10 cellular contexts compared by ENCODE assay signal in the genomic region with DNA sequence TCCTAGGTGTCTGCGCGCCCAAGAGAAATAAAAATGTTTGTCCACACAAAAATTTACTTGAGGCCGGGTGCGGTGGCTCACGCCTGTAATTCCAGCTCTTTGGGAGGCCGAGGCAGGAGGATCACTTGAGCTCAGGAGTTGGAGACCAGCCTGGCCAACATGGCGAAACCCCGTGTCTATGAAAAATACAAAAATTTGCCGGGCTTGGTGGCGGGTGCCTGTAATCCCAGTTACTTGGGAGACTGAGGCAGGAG. TPM values are rescaled to one million over a fixed set of nuclear protein-coding genes. Genes with fewer than 3 reads are reported as not detected.
DNase-seq lines count a peak whose midpoint lies in the region; ATAC-seq and TF ChIP-seq lines count a peak whose summit lies in the region.
"Not testable (repeated sequence)": the region's sequence is repeated elsewhere in the genome, so short reads cannot be mapped to it uniquely, and the experiment has no call there.
"Had no signal": no experiment of that assay in that cellular context is flagged by ENCODE, and none has a peak within 500 bp of the region (broad histone marks: within the 10 kb centered on the region; RNA-seq: fewer than 3 reads in every experiment).

No MANE protein-coding gene starts in this region.

- peak overlapping the region in 4 of 7 donors; percentile 15 to 50 (median 28) for H3K4me3 Mint-ChIP-seq in CD8-positive, alpha-beta memory T cell
- H3K4me3 Mint-ChIP-seq in T-cell: peak overlapping the region in 2 of 3 donors; percentile 39 to 96
- H3K4me3 Mint-ChIP-seq in activated T-cell treated with anti-CD3 and anti-CD28 coated beads, Interleukin-2, amount 50 U/mL, for 72 hours: peak overlapping the region; percentile 95 to 100
- H3K4me3 Mint-ChIP-seq in dendritic cell treated with granulocyte-macrophage colony-stimulating factor and Interleukin-4, amounts not matched to agents 40 ng/mL and 50 ng/mL, for 4 days; type B pancreatic cell: not testable (repeated sequence)

- H3K23ac ChIP-seq in mesenchymal stem cell (ENCODE audit: low read length in 2 of 2): not testable (repeated sequence)

- not testable (repeated sequence) for H3K27ac Mint-ChIP-seq in CD8-positive, alpha-beta memory T cell; T-cell; activated T-cell treated with anti-CD3 and anti-CD28 coated beads, Interleukin-2, amount 50 U/mL, for 72 hours
- H3K27ac Mint-ChIP-seq in dendritic cell treated with granulocyte-macrophage colony-stimulating factor and Interleukin-4, amounts not matched to agents 40 ng/mL and 50 ng/mL, for 4 days: peak overlapping the region; percentile 79
- H3K27ac Mint-ChIP-seq in type B pancreatic cell: peak overlapping the region; percentile 96

- peak overlapping the region; percentile 75 for H2BK15ac ChIP-seq in mesenchymal stem cell (ENCODE audit: low read depth, poor library complexity, severe bottlenecking)

- H2BK5ac ChIP-seq in mesenchymal stem cell (ENCODE audit: low read depth, low read length, poor library complexity, severe bottlenecking): not testable (repeated sequence)

- intact Hi-C loops in dendritic cell treated with granulocyte-macrophage colony-stimulating factor and Interleukin-4, amounts not matched to agents 40 ng/mL and 50 ng/mL, for 4 days (cut with micrococcal nuclease): loop anchor here (1.0 to 10.0 kb wide), 2 partner anchors 73 to 215 kb away; partner anchors contain the start of genes PMM2 and TMEM186

- H3K27me3 ChIP-seq in CD8-positive, alpha-beta memory T cell (ENCODE audit: insufficient read depth, low read length, poor library complexity, severe bottlenecking); mesenchymal stem cell (ENCODE audit: control insufficient read depth in 1 of 2, insufficient read depth in 1 of 2, low read length in 2 of 2); neutrophil: not testable (repeated sequence)

- CTCF ChIA-PET in CD8-positive, alpha-beta memory T cell (lab: Charles Lee): interaction anchor here (1.6 to 4.8 kb wide), 2 partner anchors 10 to 139 kb away, joined by 4 to 51 read pairs; partner anchors contain the start of gene LITAFD
- CTCF ChIA-PET in T-cell (lab: Charles Lee): not testable (repeated sequence)

- H3K18ac ChIP-seq in mesenchymal stem cell (ENCODE audit: low read depth in 1 of 2, low read length in 2 of 2): not testable (repeated sequence)

- H3K9me3 Mint-ChIP-seq in CD8-positive, alpha-beta memory T cell; T-cell; activated T-cell treated with anti-CD3 and anti-CD28 coated beads, Interleukin-2, amount 50 U/mL, for 72 hours; dendritic cell treated with granulocyte-macrophage colony-stimulating factor and Interleukin-4, amounts not matched to agents 40 ng/mL and 50 ng/mL, for 4 days; type B pancreatic cell: not testable (repeated sequence)

- H2AFZ ChIP-seq in mesenchymal stem cell (ENCODE audit: low read depth, low read length): not testable (repeated sequence)

- H4K8ac ChIP-seq in mesenchymal stem cell (ENCODE audit: low read length): not testable (repeated sequence)

- H3K36me3 ChIP-seq in CD8-positive, alpha-beta memory T cell (ENCODE audit: insufficient read depth, low read length); mesenchymal stem cell (ENCODE audit: control insufficient read depth in 1 of 2, insufficient read depth in 2 of 2, low read depth in 1 of 2, low read length in 2 of 2); neutrophil: not testable (repeated sequence)
- peaks cover 15% of the 10 kb centered on the region for H3K36me3 ChIP-seq in KOPT-K1 (ENCODE audit: insufficient read depth, low read length)

- peak overlapping the region; percentile 23 for H2AK5ac ChIP-seq in mesenchymal stem cell (ENCODE audit: low read length, severe bottlenecking)

- peak overlapping the region in 1 of 2 experiments; percentile 32 for H3K14ac ChIP-seq in mesenchymal stem cell (ENCODE audit: low read length in 2 of 2)

- POLR2A ChIA-PET in CD8-positive, alpha-beta memory T cell (lab: Charles Lee): interaction anchor here (1.3 kb wide), 1 partner anchor 15 kb away, joined by 4 read pairs; no protein-coding TSS in a partner anchor
- POLR2A ChIA-PET in T-cell (lab: Charles Lee): not testable (repeated sequence)

- WGBS in mesenchymal stem cell: 98% methylated on average over 10 of the region's 10 CpGs

- H3K79me1 ChIP-seq in mesenchymal stem cell (replicated peaks; ENCODE audit: low read length, poor library complexity, severe bottlenecking): not testable (repeated sequence)

- ATAC-seq in T-cell (replicated peaks in 1 of 4); activated T-cell treated with anti-CD3 and anti-CD28 coated beads, Interleukin-2, amount 50 U/mL, for 72 hours (replicated peaks in 1 of 2): not testable (repeated sequence)

- H3K9ac ChIP-seq in mesenchymal stem cell (ENCODE audit: low read length): not testable (repeated sequence)

- H3K27ac ChIP-seq in CD8-positive, alpha-beta memory T cell (ENCODE audit: low read depth, low read length); mesenchymal stem cell (ENCODE audit: low read length, poor library complexity, severe bottlenecking): not testable (repeated sequence)
- peak overlapping the region; percentile 92 for H3K27ac ChIP-seq in KOPT-K1 (ENCODE audit: low read depth, low read length, poor library complexity, severe bottlenecking)
- H3K27ac ChIP-seq in neutrophil: peak overlapping the region; percentile 94

- H3K4ac ChIP-seq in mesenchymal stem cell (ENCODE audit: low read depth in 1 of 2, low read length in 2 of 2): not testable (repeated sequence)

- H3K4me3 ChIP-seq in CD8-positive, alpha-beta memory T cell (ENCODE audit: low read length); mesenchymal stem cell (ENCODE audit: insufficient read depth in 1 of 2, low read depth in 1 of 2, low read length in 2 of 2): not testable (repeated sequence)
- H3K4me3 ChIP-seq in neutrophil (ENCODE audit: low read depth in 1 of 2, low read length in 1 of 2): peak overlapping the region in 1 of 2 experiments; percentile 90

- not testable (repeated sequence) for H3K27me3 Mint-ChIP-seq in CD8-positive, alpha-beta memory T cell; T-cell; activated T-cell treated with anti-CD3 and anti-CD28 coated beads, Interleukin-2, amount 50 U/mL, for 72 hours (ENCODE audit: low read depth); dendritic cell treated with granulocyte-macrophage colony-stimulating factor and Interleukin-4, amounts not matched to agents 40 ng/mL and 50 ng/mL, for 4 days; type B pancreatic cell

- peaks cover 42 to 55% (median 47%) of the 10 kb centered on the region in 3 donors for H3K4me1 Mint-ChIP-seq in CD8-positive, alpha-beta memory T cell
- H3K4me1 Mint-ChIP-seq in T-cell (peaks cover 49 to 51% (median 51%) of the 10 kb centered on the region in 3 donors), type B pancreatic cell (ENCODE audit: unreplicated experiment) (peaks cover 35% of the 10 kb centered on the region)
- H3K4me1 Mint-ChIP-seq in activated T-cell treated with anti-CD3 and anti-CD28 coated beads, Interleukin-2, amount 50 U/mL, for 72 hours (ENCODE audit: low read depth): peaks cover 65% of the 10 kb centered on the region
- peaks cover 52% of the 10 kb centered on the region for H3K4me1 Mint-ChIP-seq in dendritic cell treated with granulocyte-macrophage colony-stimulating factor and Interleukin-4, amounts not matched to agents 40 ng/mL and 50 ng/mL, for 4 days (ENCODE audit: low read depth)

- not testable (repeated sequence) for H4K91ac ChIP-seq in mesenchymal stem cell (ENCODE audit: low read length)

- not testable (repeated sequence) for H2BK12ac ChIP-seq in mesenchymal stem cell (ENCODE audit: low read length in 2 of 2)

- not testable (repeated sequence) for H3K4me2 ChIP-seq in mesenchymal stem cell (ENCODE audit: low read length, poor library complexity, severe bottlenecking)

- DNase-seq in CD8-positive, alpha-beta memory T cell; T-cell; activated T-cell treated with anti-CD3 and anti-CD28 coated beads, Interleukin-2, amount 50 U/mL, for 72 hours; mesenchymal stem cell; type B pancreatic cell (ENCODE audit: extremely low spot score, unreplicated experiment): not testable (repeated sequence)

- H3K4me1 ChIP-seq in CD8-positive, alpha-beta memory T cell (ENCODE audit: insufficient read depth, low read length): peaks cover 21% of the 10 kb centered on the region
- peaks cover 27% of the 10 kb centered on the region for H3K4me1 ChIP-seq in mesenchymal stem cell (ENCODE audit: control insufficient read depth, insufficient read depth, low read depth, low read length)
- peaks cover 33 to 41% of the 10 kb centered on the region in 2 experiments for H3K4me1 ChIP-seq in neutrophil (ENCODE audit: control insufficient read depth in 1 of 2, insufficient read depth in 1 of 2, low read depth in 1 of 2, low read length in 1 of 2)

- H2BK120ac ChIP-seq in mesenchymal stem cell (ENCODE audit: low read depth, low read length): peak overlapping the region; percentile 76

- H3K36me3 Mint-ChIP-seq in CD8-positive, alpha-beta memory T cell: peaks cover 0 to 13% (median 0%) of the 10 kb centered on the region in 3 donors
- H3K36me3 Mint-ChIP-seq in T-cell; activated T-cell treated with anti-CD3 and anti-CD28 coated beads, Interleukin-2, amount 50 U/mL, for 72 hours (ENCODE audit: insufficient read depth in 2 of 2); dendritic cell treated with granulocyte-macrophage colony-stimulating factor and Interleukin-4, amounts not matched to agents 40 ng/mL and 50 ng/mL, for 4 days (ENCODE audit: low read depth); type B pancreatic cell: not testable (repeated sequence)

- H3K9me3 ChIP-seq in CD8-positive, alpha-beta memory T cell (ENCODE audit: low read length); KOPT-K1 (ENCODE audit: insufficient read depth, low read length, poor library complexity, severe bottlenecking); mesenchymal stem cell (ENCODE audit: control insufficient read depth, low read length); neutrophil: not testable (repeated sequence)

- TF ChIP-seq CTCF in neutrophil (IDR thresholded peaks at IDR 0.05); type B pancreatic cell (conservative IDR thresholded peaks at IDR 0.05): not testable (repeated sequence)

RNA-seq across cellular contexts. Expression of gene CARHSP1, which starts 1.1 kb away (rescaled TPM):
- 10 to 100 TPM; 52.6 to 57.8 TPM for total RNA-seq in CD8-positive, alpha-beta memory T cell
- 58.5 TPM for polyA plus RNA-seq in CD8-positive, alpha-beta memory T cell
- total RNA-seq in T-cell (10 to 100 TPM; 32.9 to 44.3 (median 41.8) TPM), type B pancreatic cell (ENCODE audit: low replicate concordance) (84.6 and 88.0 TPM in 2 replicates)
- total RNA-seq in activated T-cell treated with anti-CD3 and anti-CD28 coated beads, Interleukin-2, amount 50 U/mL, for 72 hours: 10 to 100 TPM; 71.4 to 73.1 TPM
- polyA plus RNA-seq in mesenchymal stem cell (2013, experiment 1 of 2): 78.8 TPM
- 76.6 TPM for polyA plus RNA-seq in mesenchymal stem cell (2013, experiment 2 of 2)

RNA-seq across cellular contexts. Expression of gene LITAFD, which starts 12.2 kb away (rescaled TPM):
- not detected for total RNA-seq in CD8-positive, alpha-beta memory T cell
- polyA plus RNA-seq in CD8-positive, alpha-beta memory T cell: not detected
- total RNA-seq in T-cell (not detected), type B pancreatic cell (ENCODE audit: low replicate concordance) (not detected in 2 replicates)
- total RNA-seq in activated T-cell treated with anti-CD3 and anti-CD28 coated beads, Interleukin-2, amount 50 U/mL, for 72 hours: not detected
- not detected for polyA plus RNA-seq in mesenchymal stem cell (2013, experiment 1 of 2)
- polyA plus RNA-seq in mesenchymal stem cell (2013, experiment 2 of 2): not detected
- total RNA-seq: M059J, SK-MEL-5 had no signal
